In genomic region chr15:55289011-55289572, GRCh38 we compare ENCODE assay signal across 8 cellular contexts. TPM values are rescaled to one million over a fixed set of nuclear protein-coding genes. Genes with fewer than 3 reads are reported as not detected.
DNase-seq lines count a peak whose midpoint lies in the region; ATAC-seq and TF ChIP-seq lines count a peak whose summit lies in the region.

No MANE protein-coding gene starts in this region.

- H3K27me3 ChIP-seq in A673 (replicated peaks; ENCODE audit: insufficient read depth, low read depth, low read length, poor library complexity) (no peaks in the 10 kb centered on the region), endodermal cell (ENCODE audit: control insufficient read depth, insufficient read depth, low read length, poor library complexity, severe bottlenecking) (no peaks in the 10 kb centered on the region), mucosa of stomach (ENCODE audit: control insufficient read depth, insufficient read depth, low read length) (no peaks in the 10 kb centered on the region), upper lobe of left lung (no peaks in the 10 kb centered on the region)

- WGBS in endodermal cell (ENCODE audit: insufficient coverage in 1 of 2, insufficient read length in 1 of 2), 2 experiments: 15 to 24% methylated on average over 8 to 15 of the region's 15 CpGs
- WGBS in upper lobe of left lung, 2 donors: 0 to 2% methylated on average over 8 to 15 of the region's 15 CpGs

- TF ChIP-seq POLR2A in upper lobe of left lung (IDR thresholded peaks at IDR 0.05): peak in 2 of 4 donors; percentile 7 to 50

- no peaks in the 10 kb centered on the region for H3K9me3 Mint-ChIP-seq in activated CD4-positive, alpha-beta T cell treated with anti-CD3 and anti-CD28 coated beads, Interleukin-2, amount 10 ng/mL, durations not matched to agents 24 days and 14 days
- H3K9me3 Mint-ChIP-seq in endodermal cell: no peaks in the 10 kb centered on the region

- intact Hi-C loops in A673 (cut with micrococcal nuclease; ENCODE audit: unreplicated experiment): no loop called here
- intact Hi-C loops in activated CD4-positive, alpha-beta T cell treated with anti-CD3 and anti-CD28 coated beads, Interleukin-2, amount 10 ng/mL, durations not matched to agents 24 days and 14 days (cut with micrococcal nuclease): loop anchor here (2.0 kb wide), 2 partner anchors 22 to 34 kb away; no protein-coding TSS in a partner anchor

- H3K9ac ChIP-seq in endodermal cell (ENCODE audit: extremely low read depth, low read length, poor library complexity, severe bottlenecking): peak overlapping the region; percentile 68
- peak overlapping the region; percentile 93 for H3K9ac ChIP-seq in mucosa of stomach (ENCODE audit: low read length)

- TF ChIP-seq EP300 in upper lobe of left lung (IDR thresholded peaks at IDR 0.05): peak in 1 of 4 donors; percentile 8

- no peak for DNase-seq in A673 (ENCODE audit: low spot score)
- peak; percentile 34 for DNase-seq in GM13976 (ENCODE audit: low spot score)
- DNase-seq in HuH-7.5 (ENCODE audit: low spot score): peak; percentile 40
- DNase-seq in activated CD4-positive, alpha-beta T cell treated with anti-CD3 and anti-CD28 coated beads, Interleukin-2, amount 10 ng/mL, durations not matched to agents 24 days and 14 days: peak; percentile 81
- DNase-seq in endodermal cell: peak; percentile 80
- DNase-seq in upper lobe of left lung: peak; percentile 29 to 75
- DNase-seq in NCI-H446 treated with DMSO at 0.1 percent for 48 hours (lab: John Stamatoyannopoulos, UW): no peak

- H3K36me3 Mint-ChIP-seq in activated CD4-positive, alpha-beta T cell treated with anti-CD3 and anti-CD28 coated beads, Interleukin-2, amount 10 ng/mL, durations not matched to agents 24 days and 14 days (ENCODE audit: low read depth): peaks cover 32% of the 10 kb centered on the region
- no peaks in the 10 kb centered on the region for H3K36me3 Mint-ChIP-seq in endodermal cell (ENCODE audit: low read depth)

- CTCF ChIA-PET in A673 (lab: Charles Lee): no interaction called here

- H3K36me3 ChIP-seq in A673 (ENCODE audit: insufficient read depth, low read length, poor library complexity, severe bottlenecking) (no peaks in the 10 kb centered on the region), endodermal cell (ENCODE audit: control insufficient read depth, insufficient read depth, low read length) (no peaks in the 10 kb centered on the region), mucosa of stomach (ENCODE audit: control insufficient read depth, insufficient read depth, low read length) (no peaks in the 10 kb centered on the region), upper lobe of left lung (no peaks in the 10 kb centered on the region)

- peaks cover 45% of the 10 kb centered on the region for H3K4me1 Mint-ChIP-seq in activated CD4-positive, alpha-beta T cell treated with anti-CD3 and anti-CD28 coated beads, Interleukin-2, amount 10 ng/mL, durations not matched to agents 24 days and 14 days
- peaks cover 8% of the 10 kb centered on the region for H3K4me1 Mint-ChIP-seq in endodermal cell

- peaks cover 4% of the 10 kb centered on the region for H3K4me1 ChIP-seq in A673 (ENCODE audit: insufficient read depth, low read length, poor library complexity, severe bottlenecking)
- H3K4me1 ChIP-seq in endodermal cell (ENCODE audit: control insufficient read depth, insufficient read depth, low read length): no peaks in the 10 kb centered on the region
- H3K4me1 ChIP-seq in mucosa of stomach (ENCODE audit: control insufficient read depth, insufficient read depth, low read length): peaks cover 18% of the 10 kb centered on the region
- H3K4me1 ChIP-seq in upper lobe of left lung: peaks cover 28 to 40% (median 33%) of the 10 kb centered on the region in 4 donors

- H3K27me3 Mint-ChIP-seq in activated CD4-positive, alpha-beta T cell treated with anti-CD3 and anti-CD28 coated beads, Interleukin-2, amount 10 ng/mL, durations not matched to agents 24 days and 14 days: no peaks in the 10 kb centered on the region
- no peaks in the 10 kb centered on the region for H3K27me3 Mint-ChIP-seq in endodermal cell (ENCODE audit: insufficient read depth)

- TF ChIP-seq CTCF in A673 (conservative IDR thresholded peaks at IDR 0.05; ENCODE audit: low read depth, low read length) (no peak), GM13976 (IDR thresholded peaks at IDR 0.05; ENCODE audit: borderline replicate concordance, control extremely low read depth, extremely low read depth, insufficient read depth, missing control alignments) (no peak), endodermal cell (conservative IDR thresholded peaks at IDR 0.05) (no peak), upper lobe of left lung (IDR thresholded peaks at IDR 0.05) (no peak)

- POLR2A ChIA-PET in A673 (lab: Charles Lee; ENCODE audit: low non-redundant PET): no interaction called here

- no peaks in the 10 kb centered on the region for H3K9me3 ChIP-seq in A673 (ENCODE audit: low read depth, low read length, poor library complexity, severe bottlenecking)
- H3K9me3 ChIP-seq in endodermal cell (ENCODE audit: control insufficient read depth, low read length): no peaks in the 10 kb centered on the region
- H3K9me3 ChIP-seq in mucosa of stomach (ENCODE audit: control insufficient read depth, low read length): no peaks in the 10 kb centered on the region
- H3K9me3 ChIP-seq in upper lobe of left lung: no peaks in the 10 kb centered on the region

- H3K27ac Mint-ChIP-seq in activated CD4-positive, alpha-beta T cell treated with anti-CD3 and anti-CD28 coated beads, Interleukin-2, amount 10 ng/mL, durations not matched to agents 24 days and 14 days: peak overlapping the region; percentile 94
- no peak overlapping the region for H3K27ac Mint-ChIP-seq in endodermal cell

- H3K27ac ChIP-seq in A673 (ENCODE audit: low read depth, low read length, poor library complexity, severe bottlenecking): no peak overlapping the region
- H3K27ac ChIP-seq in endodermal cell (ENCODE audit: low read depth, low read length): no peak overlapping the region
- peak overlapping the region; percentile 95 to 99 (median 98) for H3K27ac ChIP-seq in upper lobe of left lung

- BruUV-seq in A673 (replicated peaks; lab: Mats Ljungman, UMichigan): no TSS peak

- in situ Hi-C loops in GM13976 (cut with MboI; ENCODE audit: low sequenced_read_pairs, unreplicated experiment): no loop called here

- peak overlapping the region; percentile 95 for H3K4me3 Mint-ChIP-seq in activated CD4-positive, alpha-beta T cell treated with anti-CD3 and anti-CD28 coated beads, Interleukin-2, amount 10 ng/mL, durations not matched to agents 24 days and 14 days
- peak overlapping the region; percentile 69 for H3K4me3 Mint-ChIP-seq in endodermal cell

- H3K4me3 ChIP-seq in A673 (ENCODE audit: low read depth, low read length, poor library complexity, severe bottlenecking) (peak overlapping the region; percentile 75), endodermal cell (ENCODE audit: low read length) (peak overlapping the region; percentile 91), mucosa of stomach (ENCODE audit: low read length) (peak overlapping the region; percentile 66), upper lobe of left lung (peak overlapping the region; percentile 67 to 96 (median 74))

- peak; percentile 43 to 54 for ATAC-seq in upper lobe of left lung (ENCODE audit: low FRiP score in 2 of 2)

RNA-seq across cellular contexts. Expression of gene RAB27A, which starts 0.5 kb away (rescaled TPM):
- total RNA-seq in A673 (2021) (1.7 and 1.8 TPM in 2 replicates), endodermal cell (1 to 10 TPM; 8.8 to 9.1 TPM), upper lobe of left lung (10 to 100 TPM; 24.1 to 97.8 (median 62.5) TPM)
- 98.8 and 100 TPM in 2 replicates for total RNA-seq in activated CD4-positive, alpha-beta T cell treated with anti-CD3 and anti-CD28 coated beads, Interleukin-2, amount 10 ng/mL, durations not matched to agents 24 days and 14 days
- polyA plus RNA-seq in endodermal cell (2013, experiment 1 of 2): 5.7 TPM
- polyA plus RNA-seq in endodermal cell (2013, experiment 2 of 2): 4.1 TPM

RNA-seq across cellular contexts. Expression of gene PIGBOS1, which starts 29.8 kb away (rescaled TPM):
- total RNA-seq in A673 (2021): 13.3 and 14.3 TPM in 2 replicates
- total RNA-seq in activated CD4-positive, alpha-beta T cell treated with anti-CD3 and anti-CD28 coated beads, Interleukin-2, amount 10 ng/mL, durations not matched to agents 24 days and 14 days: 9.7 and 10.3 TPM in 2 replicates
- 10 to 100 TPM; 12.1 to 14.3 TPM for total RNA-seq in endodermal cell
- 16.7 TPM for polyA plus RNA-seq in endodermal cell (2013, experiment 1 of 2)
- polyA plus RNA-seq in endodermal cell (2013, experiment 2 of 2): 20.8 TPM
- 10 to 100 TPM in 3 of 6 donors, 1 to 10 TPM in 3; 3.1 to 16.9 (median 10.1) TPM for total RNA-seq in upper lobe of left lung

RNA-seq across cellular contexts. Expression of gene PIGB, which starts 29.9 kb away (rescaled TPM):
- total RNA-seq in A673 (2021) (8.3 and 9.6 TPM in 2 replicates), endodermal cell (1 to 10 TPM; 9.3 to 9.4 TPM), upper lobe of left lung (10 to 100 TPM in 3 of 6 donors, 1 to 10 TPM in 3; 3.0 to 14.7 (median 9.3) TPM)
- total RNA-seq in activated CD4-positive, alpha-beta T cell treated with anti-CD3 and anti-CD28 coated beads, Interleukin-2, amount 10 ng/mL, durations not matched to agents 24 days and 14 days: 13.3 and 18.6 TPM in 2 replicates
- polyA plus RNA-seq in endodermal cell (2013, experiment 1 of 2): 8.2 TPM
- polyA plus RNA-seq in endodermal cell (2013, experiment 2 of 2): 8.7 TPM

Comparison
In these comparisons a context has a peak if more than half of its experiments do, and no peak if none do; other contexts are left out.
1. DNase-seq: peak in GM13976 (single experiment), HuH-7.5 (single experiment), activated CD4-positive, alpha-beta T cell treated with anti-CD3 and anti-CD28 coated beads, Interleukin-2, amount 10 ng/mL, durations not matched to agents 24 days and 14 days (single experiment), endodermal cell (single experiment) and upper lobe of left lung (2 of 2); none in A673 (single experiment) and NCI-H446 treated with DMSO at 0.1 percent for 48 hours (single experiment).
2. H3K27ac ChIP-seq: peak in upper lobe of left lung (4 of 4); none in A673 (single experiment) and endodermal cell (single experiment).
3. Peak in every context shown above with its lines, with median percentiles within 50 percentile points of each other: H3K4me3 ChIP-seq.